Comparison of ENCODE assay signal across 31 cellular contexts in genomic region chr5:96072138-96072790, GRCh38.
"Had no signal": no experiment of that assay in that cellular context is flagged by ENCODE, and none has a peak within 500 bp of the region (broad histone marks: within the 10 kb centered on the region; RNA-seq: fewer than 3 reads in every experiment).

No MANE protein-coding gene starts in this region.

- H3K4me3 ChIP-seq: breast epithelium, gastrocnemius medialis, left ventricle myocardium inferior, lung, ovary, prostate gland, skin epidermis, thyroid gland, upper lobe of left lung, vagina had no signal

- H3K27ac ChIP-seq: gastrocnemius medialis, left ventricle myocardium inferior, ovary, prostate gland, thyroid gland, upper lobe of left lung, vagina had no signal

- FAIRE-seq: endometrium, islet of Langerhans had no signal

- H3K4me3 Mint-ChIP-seq: activated CD4-positive, alpha-beta T cell treated with anti-CD3 and anti-CD28 coated beads for 36 hours; activated naive CD4-positive, alpha-beta T cell treated with anti-CD3 and anti-CD28 coated beads, Interleukin-2, amount 50 U/mL, for 24 hours; activated naive CD8-positive, alpha-beta T cell treated with anti-CD3 and anti-CD28 coated beads, Interleukin-2, amount 50 U/mL, for 24 hours; central memory CD8-positive, alpha-beta T cell; mesothelial cell of epicardium; naive thymus-derived CD4-positive, alpha-beta T cell; stimulated activated effector memory CD8-positive, alpha-beta T cell treated with anti-CD3 and anti-CD28 coated beads, Interleukin-12 subunit alpha, Interleukin-12 subunit beta, amount 100 ng/mL, for 72 hours; stimulated activated naive CD8-positive, alpha-beta T cell treated with anti-CD3 and anti-CD28 coated beads, Interleukin-15, amount 100 ng/mL, for 72 hours; T-helper 2 cell treated with Interferon-gamma antibody and Interleukin-4, amounts not matched to agents 5 μg/mL and 100 μg/mL, for 36 hours had no signal

- ATAC-seq: activated CD4-positive, alpha-beta T cell treated with anti-CD3 and anti-CD28 coated beads for 36 hours; activated naive CD8-positive, alpha-beta T cell treated with anti-CD3 and anti-CD28 coated beads, Interleukin-2, amount 50 U/mL, for 24 hours; gastrocnemius medialis; naive thymus-derived CD4-positive, alpha-beta T cell; sciatic nerve; stimulated activated effector memory CD8-positive, alpha-beta T cell treated with anti-CD3 and anti-CD28 coated beads, Interleukin-12 subunit alpha, Interleukin-12 subunit beta, amount 100 ng/mL, for 72 hours; stimulated activated naive CD8-positive, alpha-beta T cell treated with anti-CD3 and anti-CD28 coated beads, Interleukin-15, amount 100 ng/mL, for 72 hours had no signal

- H3K36me3 Mint-ChIP-seq: activated naive CD4-positive, alpha-beta T cell treated with anti-CD3 and anti-CD28 coated beads, Interleukin-2, amount 50 U/mL, for 24 hours; mesothelial cell of epicardium; naive thymus-derived CD4-positive, alpha-beta T cell; stimulated activated effector memory CD8-positive, alpha-beta T cell treated with anti-CD3 and anti-CD28 coated beads, Interleukin-12 subunit alpha, Interleukin-12 subunit beta, amount 100 ng/mL, for 72 hours had no signal

- H3K27me3 ChIP-seq: breast epithelium, gastrocnemius medialis, ovary, thyroid gland, upper lobe of left lung, vagina had no signal

- DNase-seq: activated CD4-positive, alpha-beta T cell treated with anti-CD3 and anti-CD28 coated beads for 36 hours; activated CD4-positive, alpha-beta T cell treated with anti-CD3 and anti-CD28 coated beads, Interleukin-2, amount 50 U/mL, for 4 hours; activated CD4-positive, CD25-positive, alpha-beta regulatory T cell; activated CD8-positive, alpha-beta memory T cell treated with anti-CD3 and anti-CD28 coated beads for 24 hours; activated naive CD8-positive, alpha-beta T cell treated with anti-CD3 and anti-CD28 coated beads, Interleukin-2, amount 50 U/mL, for 24 hours; effector CD8-positive, alpha-beta T cell; gastrocnemius medialis; glutamatergic neuron; left ventricle myocardium inferior; naive thymus-derived CD4-positive, alpha-beta T cell; ovary; retina; stimulated activated CD4-positive, alpha-beta T cell treated with anti-CD3 and anti-CD28 coated beads, Interleukin-12 subunit alpha, Interleukin-12 subunit beta, amount 100 ng/mL, for 4 hours; stimulated activated CD4-positive, alpha-beta T cell treated with anti-CD3 and anti-CD28 coated beads, Interleukin-4, amount 100 ng/mL, for 24 hours; stimulated activated naive CD8-positive, alpha-beta T cell treated with anti-CD3 and anti-CD28 coated beads, Interleukin-15, amount 100 ng/mL, for 72 hours; T-helper 1 cell; upper lobe of left lung had no signal

- H3K9me3 ChIP-seq: breast epithelium, gastrocnemius medialis, left ventricle myocardium inferior, ovary, prostate gland, thyroid gland, upper lobe of left lung, vagina had no signal

- H3K9me3 Mint-ChIP-seq: activated naive CD4-positive, alpha-beta T cell treated with anti-CD3 and anti-CD28 coated beads, Interleukin-2, amount 50 U/mL, for 24 hours; activated naive CD8-positive, alpha-beta T cell treated with anti-CD3 and anti-CD28 coated beads, Interleukin-2, amount 50 U/mL, for 24 hours; central memory CD8-positive, alpha-beta T cell; mesothelial cell of epicardium; naive thymus-derived CD4-positive, alpha-beta T cell; stimulated activated effector memory CD8-positive, alpha-beta T cell treated with anti-CD3 and anti-CD28 coated beads, Interleukin-12 subunit alpha, Interleukin-12 subunit beta, amount 100 ng/mL, for 72 hours; stimulated activated naive CD8-positive, alpha-beta T cell treated with anti-CD3 and anti-CD28 coated beads, Interleukin-15, amount 100 ng/mL, for 72 hours; T-helper 2 cell treated with Interferon-gamma antibody and Interleukin-4, amounts not matched to agents 5 μg/mL and 100 μg/mL, for 36 hours had no signal

- H3K4me1 ChIP-seq: gastrocnemius medialis, prostate gland, vagina had no signal

- H3K4me1 Mint-ChIP-seq: activated naive CD4-positive, alpha-beta T cell treated with anti-CD3 and anti-CD28 coated beads, Interleukin-2, amount 50 U/mL, for 24 hours; central memory CD8-positive, alpha-beta T cell had no signal

- H3K27me3 Mint-ChIP-seq: activated naive CD4-positive, alpha-beta T cell treated with anti-CD3 and anti-CD28 coated beads, Interleukin-2, amount 50 U/mL, for 24 hours; activated naive CD8-positive, alpha-beta T cell treated with anti-CD3 and anti-CD28 coated beads, Interleukin-2, amount 50 U/mL, for 24 hours; stimulated activated naive CD8-positive, alpha-beta T cell treated with anti-CD3 and anti-CD28 coated beads, Interleukin-15, amount 100 ng/mL, for 72 hours had no signal

- H3K36me3 ChIP-seq: breast epithelium, gastrocnemius medialis, left ventricle myocardium inferior, ovary, prostate gland, thyroid gland, upper lobe of left lung, vagina had no signal

- H3K27ac Mint-ChIP-seq: activated CD4-positive, alpha-beta T cell treated with anti-CD3 and anti-CD28 coated beads for 36 hours; activated naive CD4-positive, alpha-beta T cell treated with anti-CD3 and anti-CD28 coated beads, Interleukin-2, amount 50 U/mL, for 24 hours; activated naive CD8-positive, alpha-beta T cell treated with anti-CD3 and anti-CD28 coated beads, Interleukin-2, amount 50 U/mL, for 24 hours; mesothelial cell of epicardium; naive thymus-derived CD4-positive, alpha-beta T cell; stimulated activated effector memory CD8-positive, alpha-beta T cell treated with anti-CD3 and anti-CD28 coated beads, Interleukin-12 subunit alpha, Interleukin-12 subunit beta, amount 100 ng/mL, for 72 hours; stimulated activated naive CD8-positive, alpha-beta T cell treated with anti-CD3 and anti-CD28 coated beads, Interleukin-15, amount 100 ng/mL, for 72 hours; T-helper 2 cell treated with Interferon-gamma antibody and Interleukin-4, amounts not matched to agents 5 μg/mL and 100 μg/mL, for 36 hours had no signal
